ENCODE assay signal across 8 cellular contexts in the genomic region with DNA sequence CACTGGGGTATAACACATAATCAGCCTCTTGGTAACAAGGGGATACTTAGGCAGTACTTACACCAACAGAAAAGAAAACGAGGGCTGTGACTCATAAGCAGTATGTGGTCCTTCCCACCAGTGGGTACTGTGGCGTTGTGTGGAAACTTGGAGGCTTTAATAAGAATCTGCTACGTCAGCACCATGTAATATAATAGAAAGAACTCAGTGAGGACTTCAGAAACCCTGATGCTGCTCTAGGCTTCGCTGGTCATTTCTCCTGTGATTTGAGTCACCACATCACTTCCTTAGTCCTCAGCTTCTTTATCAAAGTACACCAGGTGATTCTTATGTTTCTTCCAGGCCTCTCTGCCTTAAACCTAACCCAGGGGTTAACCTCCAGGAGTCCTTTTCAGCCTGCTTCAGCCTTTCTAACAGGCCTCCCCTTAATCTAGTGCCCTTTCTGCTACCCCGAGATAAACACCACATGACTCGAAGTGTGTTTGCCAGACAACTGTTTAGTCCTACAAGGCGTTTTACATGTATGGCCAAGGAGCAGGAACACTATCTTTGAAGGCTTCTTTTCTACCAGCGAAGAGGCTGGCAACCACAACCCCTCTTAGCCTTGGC.
A peak's percentile ranks its signal among the peaks of the same experiment; 100 is the strongest.
DNase-seq lines count a peak whose midpoint lies in the region; ATAC-seq and TF ChIP-seq lines count a peak whose summit lies in the region.

No MANE protein-coding gene starts in this region.

- ATAC-seq in GM21619 (IDR thresholded peaks at IDR 0.05; ENCODE audit: unreplicated experiment) = peak; percentile 71

- CTCF ChIA-PET in activated naive CD4-positive, alpha-beta T cell treated with anti-CD3 and anti-CD28 coated beads, Interleukin-2, amount 10 ng/mL, durations not matched to agents 7 days and 5 days (lab: Charles Lee) = interaction anchor here (0.8 to 2.5 kb wide), 16 partner anchors 14 to 192 kb away, joined by 3 to 9 read pairs (median 4); no protein-coding TSS in a partner anchor

- peak overlapping the region; percentile 88 for H3K27ac Mint-ChIP-seq in activated naive CD4-positive, alpha-beta T cell treated with anti-CD3 and anti-CD28 coated beads, Interleukin-2, amount 10 ng/mL, durations not matched to agents 7 days and 5 days

- no peak for TF ChIP-seq CTCF in NB4 (IDR thresholded peaks at IDR 0.05; ENCODE audit: low read depth, low read length)

- H3K4me3 ChIP-seq in NB4 (ENCODE audit: low read depth, low read length) = no peak overlapping the region

- peak overlapping the region; percentile 5 for H3K4me3 Mint-ChIP-seq in activated naive CD4-positive, alpha-beta T cell treated with anti-CD3 and anti-CD28 coated beads, Interleukin-2, amount 10 ng/mL, durations not matched to agents 7 days and 5 days

- no peaks in the 10 kb centered on the region for H3K27me3 Mint-ChIP-seq in activated naive CD4-positive, alpha-beta T cell treated with anti-CD3 and anti-CD28 coated beads, Interleukin-2, amount 10 ng/mL, durations not matched to agents 7 days and 5 days

- DNase-seq in COLO829 (ENCODE audit: low spot score) (peak; percentile 41), NB4 (ENCODE audit: low read depth) (peak; percentile 37), iris pigment epithelial cell (ENCODE audit: low read depth) (peak; percentile 97), NCI-H1694 (lab: John Stamatoyannopoulos, UW) (no peak), putamen (ENCODE audit: low spot score) (no peak)
- DNase-seq in activated naive CD4-positive, alpha-beta T cell treated with anti-CD3 and anti-CD28 coated beads, Interleukin-2, amount 10 ng/mL, durations not matched to agents 7 days and 5 days = peak; percentile 72
- peak; percentile 59 to 63 for DNase-seq in stimulated activated CD8-positive, alpha-beta memory T cell treated with anti-CD3 and anti-CD28 coated beads, Interleukin-15, amount 100 ng/mL, for 48 hours (ENCODE audit: low read depth in 2 of 2)

- H3K36me3 Mint-ChIP-seq in activated naive CD4-positive, alpha-beta T cell treated with anti-CD3 and anti-CD28 coated beads, Interleukin-2, amount 10 ng/mL, durations not matched to agents 7 days and 5 days = peaks cover 49% of the 10 kb centered on the region

- H3K4me1 Mint-ChIP-seq in activated naive CD4-positive, alpha-beta T cell treated with anti-CD3 and anti-CD28 coated beads, Interleukin-2, amount 10 ng/mL, durations not matched to agents 7 days and 5 days = peaks cover 85% of the 10 kb centered on the region

- TF ChIP-seq POLR2A in NB4 (IDR thresholded peaks at IDR 0.05; ENCODE audit: extremely low read depth, insufficient read length) = no peak

- H3K9me3 Mint-ChIP-seq in activated naive CD4-positive, alpha-beta T cell treated with anti-CD3 and anti-CD28 coated beads, Interleukin-2, amount 10 ng/mL, durations not matched to agents 7 days and 5 days = no peaks in the 10 kb centered on the region

Comparison
In these comparisons a context has a peak if more than half of its experiments do, and no peak if none do; other contexts are left out.
1. DNase-seq: peak in COLO829 (single experiment), NB4 (single experiment), activated naive CD4-positive, alpha-beta T cell treated with anti-CD3 and anti-CD28 coated beads, Interleukin-2, amount 10 ng/mL, durations not matched to agents 7 days and 5 days (single experiment), iris pigment epithelial cell (single experiment) and stimulated activated CD8-positive, alpha-beta memory T cell treated with anti-CD3 and anti-CD28 coated beads, Interleukin-15, amount 100 ng/mL, for 48 hours (2 of 2); none in NCI-H1694 (single experiment) and putamen (single experiment).